In the genomic region with DNA sequence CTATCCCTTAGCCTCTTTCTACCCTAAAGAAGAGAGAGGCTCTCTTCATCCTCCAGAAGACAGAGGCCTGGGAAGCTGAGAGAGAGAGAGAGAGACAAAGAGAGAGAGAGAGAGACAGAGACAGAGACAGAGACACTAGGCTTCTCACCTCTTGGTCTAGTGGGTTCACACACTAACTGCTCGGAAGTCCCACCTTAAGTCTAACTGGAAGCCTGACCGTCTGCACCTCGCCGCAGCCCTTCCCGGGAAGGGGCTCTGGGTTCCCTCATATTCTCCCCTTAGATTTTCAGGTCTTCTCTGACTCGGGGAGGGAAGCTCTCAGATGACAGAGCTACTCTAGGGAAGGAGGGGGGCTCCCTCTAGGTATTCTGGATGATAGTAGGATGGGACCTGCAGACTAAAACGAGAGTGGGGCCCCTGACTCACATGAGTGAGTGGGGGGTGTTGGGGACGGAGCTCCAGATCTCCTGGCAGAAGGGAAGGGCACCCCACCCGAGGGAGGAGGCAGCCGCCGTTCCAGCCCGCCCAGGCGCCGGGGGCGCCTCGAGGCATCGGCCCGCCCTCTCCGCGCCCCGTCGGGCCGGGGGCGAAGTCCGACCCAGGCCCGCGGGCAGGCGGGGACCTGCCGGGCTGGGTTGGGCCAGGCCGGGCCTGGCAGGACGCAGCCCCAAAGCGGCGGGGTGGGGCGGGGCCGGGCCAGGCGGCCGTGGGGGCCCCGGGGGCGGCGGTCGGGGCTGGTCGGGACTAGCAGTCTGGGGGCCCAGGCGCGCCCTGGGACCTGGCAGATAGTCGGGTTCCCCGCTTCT, we compare ENCODE assay signal across 8 cellular contexts. TPM values are rescaled to one million over a fixed set of nuclear protein-coding genes. Genes with fewer than 3 reads are reported as not detected.
DNase-seq lines count a peak whose midpoint lies in the region; ATAC-seq and TF ChIP-seq lines count a peak whose summit lies in the region.

No MANE protein-coding gene starts in this region.

- peaks cover 12% of the 10 kb centered on the region for H3K36me3 Mint-ChIP-seq in activated CD4-positive, alpha-beta T cell treated with anti-CD3 and anti-CD28 coated beads, Interleukin-2, amount 10 ng/mL, durations not matched to agents 7 days and 5 days (ENCODE audit: low read depth)
- H3K36me3 Mint-ChIP-seq in naive thymus-derived CD4-positive, alpha-beta T cell = peaks cover 0 to 6% (median 0%) of the 10 kb centered on the region in 5 donors

- TF ChIP-seq CTCF in OCI-LY7 (conservative IDR thresholded peaks at IDR 0.05; ENCODE audit: low read length) = no peak

- ATAC-seq in naive thymus-derived CD4-positive, alpha-beta T cell = no peak
- ATAC-seq in GM19351 (IDR thresholded peaks at IDR 0.05; ENCODE audit: unreplicated experiment) = no peak

- CTCF ChIA-PET in activated CD4-positive, alpha-beta T cell treated with anti-CD3 and anti-CD28 coated beads, Interleukin-2, amount 10 ng/mL, durations not matched to agents 7 days and 5 days (lab: Charles Lee) = interaction anchor here (0.8 to 2.6 kb wide), 4 partner anchors 7 to 1821 kb away, joined by 3 to 22 read pairs (median 4); no protein-coding TSS in a partner anchor
- CTCF ChIA-PET in OCI-LY7 (lab: Charles Lee; ENCODE audit: unreplicated experiment) = interaction anchor here (0.6 kb wide), 1 partner anchor 10 kb away, joined by 3 read pairs; no protein-coding TSS in a partner anchor
- CTCF ChIA-PET in naive thymus-derived CD4-positive, alpha-beta T cell (lab: Charles Lee) = interaction anchor here (0.8 to 3.0 kb wide), 2 partner anchors 9 to 12 kb away, joined by 3 to 22 read pairs; no protein-coding TSS in a partner anchor

- H3K4me1 ChIP-seq in OCI-LY7 (ENCODE audit: insufficient read depth, low read length, poor library complexity, severe bottlenecking) = peaks cover 59% of the 10 kb centered on the region
- H3K4me1 ChIP-seq in naive thymus-derived CD4-positive, alpha-beta T cell (ENCODE audit: control insufficient read depth in 2 of 2, insufficient read depth in 2 of 2, low read length in 2 of 2) = peaks cover 41 to 43% of the 10 kb centered on the region in 2 donors

- 0 out of 2 replicates have a peak overlapping the region, but pooled peaks have one; percentile 35 for H2AFZ ChIP-seq in OCI-LY7 (ENCODE audit: low read length)

- no peaks in the 10 kb centered on the region for H3K9me3 ChIP-seq in OCI-LY7 (ENCODE audit: low read length)
- no peaks in the 10 kb centered on the region for H3K9me3 ChIP-seq in naive thymus-derived CD4-positive, alpha-beta T cell (ENCODE audit: control insufficient read depth in 2 of 3, low read length in 3 of 3)

- no peaks in the 10 kb centered on the region for H4K20me1 ChIP-seq in OCI-LY7 (ENCODE audit: insufficient read depth, low read length)

- POLR2A ChIA-PET in activated CD4-positive, alpha-beta T cell treated with anti-CD3 and anti-CD28 coated beads, Interleukin-2, amount 10 ng/mL, durations not matched to agents 7 days and 5 days (lab: Charles Lee) = interaction anchor here (0.6 to 1.0 kb wide), 2 partner anchors 12 to 107 kb away, joined by 3 to 7 read pairs; a partner anchor contains a TSS
- POLR2A ChIA-PET in OCI-LY7 (lab: Charles Lee) = interaction anchor here (0.6 kb wide), 3 partner anchors 47 to 689 kb away, joined by 3 read pairs; no protein-coding TSS in a partner anchor
- POLR2A ChIA-PET in naive thymus-derived CD4-positive, alpha-beta T cell (lab: Charles Lee) = interaction anchor here (0.6 to 2.4 kb wide), 4 partner anchors 9 to 54 kb away, joined by 3 to 23 read pairs (median 6); a partner anchor contains a TSS

- H3K27ac Mint-ChIP-seq in activated CD4-positive, alpha-beta T cell treated with anti-CD3 and anti-CD28 coated beads, Interleukin-2, amount 10 ng/mL, durations not matched to agents 7 days and 5 days = peak overlapping the region; percentile 95
- peak overlapping the region; percentile 93 to 100 (median 99) for H3K27ac Mint-ChIP-seq in naive thymus-derived CD4-positive, alpha-beta T cell

- peak overlapping the region; percentile 84 for H3K4me3 ChIP-seq in OCI-LY7 (ENCODE audit: low read depth, low read length, poor library complexity, severe bottlenecking)
- H3K4me3 ChIP-seq in naive thymus-derived CD4-positive, alpha-beta T cell (ENCODE audit: low read length) = no peak overlapping the region

- H3K9me3 Mint-ChIP-seq in activated CD4-positive, alpha-beta T cell treated with anti-CD3 and anti-CD28 coated beads, Interleukin-2, amount 10 ng/mL, durations not matched to agents 7 days and 5 days = no peaks in the 10 kb centered on the region
- H3K9me3 Mint-ChIP-seq in naive thymus-derived CD4-positive, alpha-beta T cell = peaks cover 0 to 27% (median 0%) of the 10 kb centered on the region in 11 donors

- H3K27me3 Mint-ChIP-seq in activated CD4-positive, alpha-beta T cell treated with anti-CD3 and anti-CD28 coated beads, Interleukin-2, amount 10 ng/mL, durations not matched to agents 7 days and 5 days = no peaks in the 10 kb centered on the region
- peaks cover 0 to 2% (median 0%) of the 10 kb centered on the region in 5 donors for H3K27me3 Mint-ChIP-seq in naive thymus-derived CD4-positive, alpha-beta T cell

- no peaks in the 10 kb centered on the region for H3K9me2 ChIP-seq in OCI-LY7 (ENCODE audit: insufficient read depth, low read length)

- H3K36me3 ChIP-seq in OCI-LY7 (ENCODE audit: insufficient read depth, low read length) = no peaks in the 10 kb centered on the region
- peaks cover 0 to 20% (median 0%) of the 10 kb centered on the region in 3 experiments for H3K36me3 ChIP-seq in naive thymus-derived CD4-positive, alpha-beta T cell (ENCODE audit: control insufficient read depth in 2 of 3, insufficient read depth in 3 of 3, low read length in 3 of 3)

- no peak overlapping the region for H3K27ac ChIP-seq in OCI-LY7 (ENCODE audit: low read depth, low read length, poor library complexity, severe bottlenecking)
- peak overlapping the region; percentile 99 for H3K27ac ChIP-seq in naive thymus-derived CD4-positive, alpha-beta T cell (ENCODE audit: low read depth, low read length)

- H3K27me3 ChIP-seq in naive thymus-derived CD4-positive, alpha-beta T cell (ENCODE audit: control insufficient read depth in 2 of 2, insufficient read depth in 2 of 2, low read length in 2 of 2) = no peaks in the 10 kb centered on the region

- H3K4me3 Mint-ChIP-seq in activated CD4-positive, alpha-beta T cell treated with anti-CD3 and anti-CD28 coated beads, Interleukin-2, amount 10 ng/mL, durations not matched to agents 7 days and 5 days = peak overlapping the region; percentile 93
- peak overlapping the region; percentile 61 to 95 (median 84) for H3K4me3 Mint-ChIP-seq in naive thymus-derived CD4-positive, alpha-beta T cell

- peak overlapping the region; percentile 95 for H3K4me2 ChIP-seq in OCI-LY7 (ENCODE audit: low read length)

- intact Hi-C loops in OCI-LY7 (cut with micrococcal nuclease; ENCODE audit: unreplicated experiment) = no loop called here
- intact Hi-C loops in naive thymus-derived CD4-positive, alpha-beta T cell (cut with micrococcal nuclease) = no loop called here

- DNase-seq in activated CD4-positive, alpha-beta T cell treated with anti-CD3 and anti-CD28 coated beads, Interleukin-2, amount 10 ng/mL, durations not matched to agents 7 days and 5 days = no peak
- DNase-seq in activated CD4-positive, alpha-beta T cell treated with anti-CD3 and anti-CD28 coated beads, Interleukin-2, amount 50 U/mL, for 1 hour = no peak
- DNase-seq in OCI-LY7 (ENCODE audit: low spot score) (no peak), D341Med (ENCODE audit: low spot score) (no peak), CD1c-positive myeloid dendritic cell (ENCODE audit: extremely low spot score) (no peak)
- peak; percentile 28 for DNase-seq in effector CD4-positive, alpha-beta T cell
- peak in 2 of 9 donors; percentile 33 to 44 for DNase-seq in naive thymus-derived CD4-positive, alpha-beta T cell

- H3K4me1 Mint-ChIP-seq in activated CD4-positive, alpha-beta T cell treated with anti-CD3 and anti-CD28 coated beads, Interleukin-2, amount 10 ng/mL, durations not matched to agents 7 days and 5 days = peaks cover 32% of the 10 kb centered on the region
- peaks cover 17 to 30% (median 22%) of the 10 kb centered on the region in 7 donors for H3K4me1 Mint-ChIP-seq in naive thymus-derived CD4-positive, alpha-beta T cell

- H3K79me2 ChIP-seq in OCI-LY7 (ENCODE audit: insufficient read depth, low read depth, low read length) = peaks cover 8% of the 10 kb centered on the region

- BruUV-seq in OCI-LY7 (replicated peaks; lab: Mats Ljungman, UMichigan) = no TSS peak

RNA-seq across cellular contexts. Expression of a gene that starts 2.0 kb away (rescaled TPM):
- total RNA-seq in activated CD4-positive, alpha-beta T cell treated with anti-CD3 and anti-CD28 coated beads, Interleukin-2, amount 10 ng/mL, durations not matched to agents 7 days and 5 days = 10 to 100 TPM; 66.7 to 78.4 TPM
- 43.7 and 45.5 TPM in 2 replicates for total RNA-seq in OCI-LY7 (2014; rRNA removed; shearing (Covaris generic))
- total RNA-seq in OCI-LY7 (2022) = 31.8 TPM in 2 replicates
- 1,000 to 10,000 TPM in 2 of 5 experiments, 100 to 1,000 TPM in 3; 107 to 2,198 (median 203) TPM for total RNA-seq in naive thymus-derived CD4-positive, alpha-beta T cell
- 1,000 to 10,000 TPM in 1 of 2 donors, 100 to 1,000 TPM in 1; 690 to 1,125 TPM for polyA plus RNA-seq in naive thymus-derived CD4-positive, alpha-beta T cell

RNA-seq across cellular contexts. Expression of a gene that starts 12.3 kb away (rescaled TPM):
- 100 to 1,000 TPM; 274 to 288 TPM for total RNA-seq in activated CD4-positive, alpha-beta T cell treated with anti-CD3 and anti-CD28 coated beads, Interleukin-2, amount 10 ng/mL, durations not matched to agents 7 days and 5 days
- total RNA-seq in OCI-LY7 (2014; rRNA removed; shearing (Covaris generic)) = 344 and 399 TPM in 2 replicates
- total RNA-seq in OCI-LY7 (2022) = 345 and 357 TPM in 2 replicates
- 100 to 1,000 TPM in 3 of 5 experiments, 10 to 100 TPM in 2; 75.1 to 297 (median 117) TPM for total RNA-seq in naive thymus-derived CD4-positive, alpha-beta T cell
- 100 to 1,000 TPM; 313 to 359 TPM for polyA plus RNA-seq in naive thymus-derived CD4-positive, alpha-beta T cell

RNA-seq across cellular contexts. Expression of a gene that starts 12.6 kb away (rescaled TPM):
- total RNA-seq in activated CD4-positive, alpha-beta T cell treated with anti-CD3 and anti-CD28 coated beads, Interleukin-2, amount 10 ng/mL, durations not matched to agents 7 days and 5 days = 10 to 100 TPM; 27.0 to 31.1 TPM
- not detected in 2 replicates for total RNA-seq in OCI-LY7 (2014; rRNA removed; shearing (Covaris generic))
- total RNA-seq in OCI-LY7 (2022) = 42.7 and 42.8 TPM in 2 replicates
- 10 to 100 TPM in 1 of 5 experiments, 1 to 10 TPM in 2, under 1 TPM in 1, not detected in 1; 0.80 to 18.9 (median 2.1) TPM for total RNA-seq in naive thymus-derived CD4-positive, alpha-beta T cell
- not detected for polyA plus RNA-seq in naive thymus-derived CD4-positive, alpha-beta T cell

RNA-seq across cellular contexts. Expression of a gene that starts 13.9 kb away (rescaled TPM):
- 10 to 100 TPM; 13.9 to 14.0 TPM for total RNA-seq in activated CD4-positive, alpha-beta T cell treated with anti-CD3 and anti-CD28 coated beads, Interleukin-2, amount 10 ng/mL, durations not matched to agents 7 days and 5 days
- total RNA-seq in OCI-LY7 (2014; rRNA removed; shearing (Covaris generic)) = 7.4 and 9.1 TPM in 2 replicates
- total RNA-seq in OCI-LY7 (2022) = 28.8 and 29.4 TPM in 2 replicates
- 10 to 100 TPM; 16.6 to 37.5 (median 22.3) TPM for total RNA-seq in naive thymus-derived CD4-positive, alpha-beta T cell
- polyA plus RNA-seq in naive thymus-derived CD4-positive, alpha-beta T cell = 1 to 10 TPM; 4.0 to 5.3 TPM

RNA-seq across cellular contexts. Expression of a gene that starts 17.1 kb away (rescaled TPM):
- total RNA-seq in activated CD4-positive, alpha-beta T cell treated with anti-CD3 and anti-CD28 coated beads, Interleukin-2, amount 10 ng/mL, durations not matched to agents 7 days and 5 days = 10 to 100 TPM; 34.9 to 39.3 TPM
- total RNA-seq in OCI-LY7 (2014; rRNA removed; shearing (Covaris generic)) = 115 and 130 TPM in 2 replicates
- 86.0 and 90.5 TPM in 2 replicates for total RNA-seq in OCI-LY7 (2022)
- total RNA-seq in naive thymus-derived CD4-positive, alpha-beta T cell = 10 to 100 TPM in 2 of 5 experiments, 1 to 10 TPM in 3; 1.6 to 30.9 (median 9.3) TPM
- polyA plus RNA-seq in naive thymus-derived CD4-positive, alpha-beta T cell = 10 to 100 TPM; 20.3 to 20.4 TPM
